ENCODE assay signal across 1 cellular context in genomic region chr10:125115409-125115808, GRCh38.
TF ChIP-seq lines count a peak whose summit lies in the region.

No MANE protein-coding gene starts in this region.

TF ChIP-seq in GM23338, 12 proteins besides CTCF, POLR2A, EP300 and RAD21 (continued from another document):
- TF ChIP-seq, protein P1, sequence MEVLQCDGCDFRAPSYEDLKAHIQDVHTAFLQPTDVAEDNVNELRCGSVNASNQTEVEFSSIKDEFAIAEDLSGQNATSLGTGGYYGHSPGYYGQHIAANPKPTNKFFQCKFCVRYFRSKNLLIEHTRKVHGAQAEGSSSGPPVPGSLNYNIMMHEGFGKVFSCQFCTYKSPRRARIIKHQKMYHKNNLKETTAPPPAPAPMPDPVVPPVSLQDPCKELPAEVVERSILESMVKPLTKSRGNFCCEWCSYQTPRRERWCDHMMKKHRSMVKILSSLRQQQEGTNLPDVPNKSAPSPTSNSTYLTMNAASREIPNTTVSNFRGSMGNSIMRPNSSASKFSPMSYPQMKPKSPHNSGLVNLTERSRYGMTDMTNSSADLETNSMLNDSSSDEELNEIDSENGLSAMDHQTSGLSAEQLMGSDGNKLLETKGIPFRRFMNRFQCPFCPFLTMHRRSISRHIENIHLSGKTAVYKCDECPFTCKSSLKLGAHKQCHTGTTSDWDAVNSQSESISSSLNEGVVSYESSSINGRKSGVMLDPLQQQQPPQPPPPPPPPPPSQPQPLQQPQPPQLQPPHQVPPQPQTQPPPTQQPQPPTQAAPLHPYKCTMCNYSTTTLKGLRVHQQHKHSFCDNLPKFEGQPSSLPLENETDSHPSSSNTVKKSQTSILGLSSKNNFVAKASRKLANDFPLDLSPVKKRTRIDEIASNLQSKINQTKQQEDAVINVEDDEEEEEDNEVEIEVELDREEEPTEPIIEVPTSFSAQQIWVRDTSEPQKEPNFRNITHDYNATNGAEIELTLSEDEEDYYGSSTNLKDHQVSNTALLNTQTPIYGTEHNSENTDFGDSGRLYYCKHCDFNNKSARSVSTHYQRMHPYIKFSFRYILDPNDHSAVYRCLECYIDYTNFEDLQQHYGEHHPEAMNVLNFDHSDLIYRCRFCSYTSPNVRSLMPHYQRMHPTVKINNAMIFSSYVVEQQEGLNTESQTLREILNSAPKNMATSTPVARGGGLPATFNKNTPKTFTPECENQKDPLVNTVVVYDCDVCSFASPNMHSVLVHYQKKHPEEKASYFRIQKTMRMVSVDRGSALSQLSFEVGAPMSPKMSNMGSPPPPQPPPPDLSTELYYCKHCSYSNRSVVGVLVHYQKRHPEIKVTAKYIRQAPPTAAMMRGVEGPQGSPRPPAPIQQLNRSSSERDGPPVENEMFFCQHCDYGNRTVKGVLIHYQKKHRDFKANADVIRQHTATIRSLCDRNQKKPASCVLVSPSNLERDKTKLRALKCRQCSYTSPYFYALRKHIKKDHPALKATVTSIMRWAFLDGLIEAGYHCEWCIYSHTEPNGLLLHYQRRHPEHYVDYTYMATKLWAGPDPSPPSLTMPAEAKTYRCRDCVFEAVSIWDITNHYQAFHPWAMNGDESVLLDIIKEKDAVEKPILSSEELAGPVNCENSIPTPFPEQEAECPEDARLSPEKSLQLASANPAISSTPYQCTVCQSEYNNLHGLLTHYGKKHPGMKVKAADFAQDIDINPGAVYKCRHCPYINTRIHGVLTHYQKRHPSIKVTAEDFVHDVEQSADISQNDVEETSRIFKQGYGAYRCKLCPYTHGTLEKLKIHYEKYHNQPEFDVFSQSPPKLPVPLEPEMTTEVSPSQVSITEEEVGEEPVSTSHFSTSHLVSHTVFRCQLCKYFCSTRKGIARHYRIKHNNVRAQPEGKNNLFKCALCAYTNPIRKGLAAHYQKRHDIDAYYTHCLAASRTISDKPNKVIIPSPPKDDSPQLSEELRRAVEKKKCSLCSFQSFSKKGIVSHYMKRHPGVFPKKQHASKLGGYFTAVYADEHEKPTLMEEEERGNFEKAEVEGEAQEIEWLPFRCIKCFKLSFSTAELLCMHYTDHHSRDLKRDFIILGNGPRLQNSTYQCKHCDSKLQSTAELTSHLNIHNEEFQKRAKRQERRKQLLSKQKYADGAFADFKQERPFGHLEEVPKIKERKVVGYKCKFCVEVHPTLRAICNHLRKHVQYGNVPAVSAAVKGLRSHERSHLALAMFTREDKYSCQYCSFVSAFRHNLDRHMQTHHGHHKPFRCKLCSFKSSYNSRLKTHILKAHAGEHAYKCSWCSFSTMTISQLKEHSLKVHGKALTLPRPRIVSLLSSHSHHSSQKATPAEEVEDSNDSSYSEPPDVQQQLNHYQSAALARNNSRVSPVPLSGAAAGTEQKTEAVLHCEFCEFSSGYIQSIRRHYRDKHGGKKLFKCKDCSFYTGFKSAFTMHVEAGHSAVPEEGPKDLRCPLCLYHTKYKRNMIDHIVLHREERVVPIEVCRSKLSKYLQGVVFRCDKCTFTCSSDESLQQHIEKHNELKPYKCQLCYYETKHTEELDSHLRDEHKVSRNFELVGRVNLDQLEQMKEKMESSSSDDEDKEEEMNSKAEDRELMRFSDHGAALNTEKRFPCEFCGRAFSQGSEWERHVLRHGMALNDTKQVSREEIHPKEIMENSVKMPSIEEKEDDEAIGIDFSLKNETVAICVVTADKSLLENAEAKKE (CRISPR knock-in tag; IDR thresholded peaks at IDR 0.05): no peak
- TF ChIP-seq ETS1 (IDR thresholded peaks at IDR 0.05) (no peak), ZNF331 (CRISPR knock-in tag; IDR thresholded peaks at IDR 0.05; ENCODE audit: low read depth) (no peak)
TF ChIP-seq in GM23338: peak in this region for 0.
